Comparison of ENCODE assay signal across 8 cellular contexts in the genomic region with DNA sequence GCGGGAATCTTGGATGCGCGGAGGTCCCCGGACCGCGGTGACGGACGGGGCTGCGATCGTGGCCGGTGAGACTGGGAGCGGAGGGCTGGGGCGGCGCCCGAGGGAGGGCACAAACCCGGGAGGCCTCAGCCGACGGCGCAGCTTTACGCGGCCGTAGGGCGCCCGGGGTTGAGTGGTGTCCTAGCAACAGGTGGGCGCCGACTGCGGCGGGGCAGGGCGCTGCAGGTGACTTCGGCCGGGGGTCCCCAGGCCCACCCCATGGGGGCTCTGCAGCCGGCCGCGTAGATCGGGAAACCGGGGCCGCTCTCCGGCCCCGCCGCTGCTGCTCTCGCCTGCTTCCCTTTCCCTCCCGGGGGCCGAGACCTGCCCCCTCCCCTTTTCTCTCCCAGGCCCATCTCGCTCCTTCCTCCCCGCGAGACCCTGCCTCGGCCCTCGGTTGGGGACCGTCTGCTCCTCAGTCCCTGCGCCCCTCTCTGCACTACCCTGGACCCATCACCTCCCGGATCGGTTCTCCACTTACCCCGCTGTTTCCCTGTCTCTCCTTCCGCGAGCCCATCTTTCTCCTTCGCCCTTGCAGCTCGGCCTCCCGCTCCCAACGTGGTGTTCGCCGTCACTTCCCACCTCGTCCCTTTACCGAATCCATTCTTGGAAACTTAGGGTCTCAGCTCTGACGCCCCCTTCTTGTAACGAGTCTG. TPM values are rescaled to one million over a fixed set of nuclear protein-coding genes. Genes with fewer than 3 reads are reported as not detected.
DNase-seq lines count a peak whose midpoint lies in the region; ATAC-seq, FAIRE-seq and TF ChIP-seq lines count a peak whose summit lies in the region.

No MANE protein-coding gene starts in this region.

- H3K9me3 ChIP-seq in colonic mucosa (no peaks in the 10 kb centered on the region), lung (ENCODE audit: control insufficient read depth in 2 of 2, insufficient read depth in 1 of 2, low read length in 1 of 2) (peaks cover 0 to 5% of the 10 kb centered on the region in 2 donors), tibial artery (no peaks in the 10 kb centered on the region)

- intact Hi-C loops in Right ventricle myocardium inferior (cut with DNase I) (no loop called here), cardiac septum (cut with DNase I) (no loop called here), colonic mucosa (cut with DNase I) (no loop called here), tibial artery (cut with DNase I; ENCODE audit: low total_unique reads) (no loop called here)

- H3K27me3 ChIP-seq in colonic mucosa = peaks cover 24% of the 10 kb centered on the region
- H3K27me3 ChIP-seq in lung (ENCODE audit: control insufficient read depth, insufficient read depth) = peaks cover 7% of the 10 kb centered on the region
- H3K27me3 ChIP-seq in tibial artery = peaks cover 0 to 50% of the 10 kb centered on the region in 2 donors

- no peak overlapping the region for H3K27ac ChIP-seq in colonic mucosa
- H3K27ac ChIP-seq in lung (ENCODE audit: low read depth in 1 of 2, low read length in 1 of 2) = peak overlapping the region in 1 of 2 donors; percentile 67
- H3K27ac ChIP-seq in tibial artery = no peak overlapping the region

- H3K4me3 ChIP-seq in LNCaP clone FGC (ENCODE audit: low read depth, low read length) (0 out of 2 replicates have a peak overlapping the region, but pooled peaks have one; percentile 15), colonic mucosa (peak overlapping the region; percentile 44), lung (peak overlapping the region; percentile 22), tibial artery (peak overlapping the region; percentile 41 to 56)

- no peak overlapping the region for H3K9ac ChIP-seq in colonic mucosa (ENCODE audit: low read depth in 2 of 2, low read length in 2 of 2)

- H3K36me3 ChIP-seq in colonic mucosa (no peaks in the 10 kb centered on the region), lung (ENCODE audit: control insufficient read depth in 2 of 2, insufficient read depth in 2 of 2, low read length in 2 of 2) (no peaks in the 10 kb centered on the region), tibial artery (no peaks in the 10 kb centered on the region)

- ATAC-seq in Right ventricle myocardium inferior (peak; percentile 26), lung (ENCODE audit: insufficient read depth, low FRiP score) (no peak)

- no peak for TF ChIP-seq CTCF in LNCaP clone FGC (IDR thresholded peaks at IDR 0.05; ENCODE audit: control insufficient read depth, extremely low read depth, insufficient read depth)
- TF ChIP-seq CTCF in colonic mucosa (IDR thresholded peaks at IDR 0.05) = no peak
- no peak for TF ChIP-seq CTCF in lung (IDR thresholded peaks at IDR 0.05; ENCODE audit: control extremely low read depth, extremely low read depth)
- no peak for TF ChIP-seq CTCF in tibial artery (IDR thresholded peaks at IDR 0.05)

- no peak for FAIRE-seq in GM19239 (lab: Jason Lieb, UNC)

- DNase-seq in Right ventricle myocardium inferior (ENCODE audit: missing footprints) = no peak
- DNase-seq in cardiac septum (ENCODE audit: low spot score) = no peak
- no peak for DNase-seq in LNCaP clone FGC (ENCODE audit: low read depth)
- DNase-seq in colonic mucosa = no peak
- DNase-seq in lung (ENCODE audit: low spot score) = no peak
- no peak for DNase-seq in tibial artery
- DNase-seq in GM19239 (ENCODE audit: insufficient read length, low spot score) = no peak
- no peak for DNase-seq in cerebellum (ENCODE audit: low spot score)

- 1 to 2% methylated on average over 59 to 65 of the region's 65 CpGs for WGBS in lung, 2 donors

- no peaks in the 10 kb centered on the region for H3K4me1 ChIP-seq in colonic mucosa
- peaks cover 2 to 11% of the 10 kb centered on the region in 2 donors for H3K4me1 ChIP-seq in lung (ENCODE audit: control insufficient read depth in 2 of 2, insufficient read depth in 2 of 2, low read length in 2 of 2)
- H3K4me1 ChIP-seq in tibial artery = peaks cover 0 to 12% (median 9%) of the 10 kb centered on the region in 4 donors

RNA-seq across cellular contexts. Expression of a gene that starts 18.4 kb away (rescaled TPM):
- total RNA-seq in Right ventricle myocardium inferior = 77.5 TPM
- 59.5 TPM for total RNA-seq in cardiac septum
- 10 to 100 TPM; 32.3 to 52.4 TPM for total RNA-seq in colonic mucosa
- total RNA-seq in lung = 10 to 100 TPM; 20.7 to 25.3 TPM
- polyA plus RNA-seq in lung = 10 to 100 TPM; 10.4 to 13.8 TPM
- total RNA-seq in cerebellum = 34.2 TPM
